ENCODE assay signal across 1 cellular context in genomic region chr3:190560284-190560895, GRCh38.
TF ChIP-seq lines count a peak whose summit lies in the region.

No MANE protein-coding gene starts in this region.

TF ChIP-seq in GM23338, 12 proteins besides CTCF, POLR2A, EP300 and RAD21 (continued from another document):
- TF ChIP-seq REST (IDR thresholded peaks at IDR 0.05; ENCODE audit: unreplicated experiment), result no peak
- no peak for TF ChIP-seq STAT1 (IDR thresholded peaks at IDR 0.05; ENCODE audit: unreplicated experiment)
- TF ChIP-seq ZNF114 (CRISPR knock-in tag; IDR thresholded peaks at IDR 0.05), result no peak
- no peak for TF ChIP-seq ZNF462 (CRISPR knock-in tag; IDR thresholded peaks at IDR 0.05)
TF ChIP-seq in GM23338: peak in this region for 0.
